ENCODE assay signal across 8 cellular contexts in the genomic region with DNA sequence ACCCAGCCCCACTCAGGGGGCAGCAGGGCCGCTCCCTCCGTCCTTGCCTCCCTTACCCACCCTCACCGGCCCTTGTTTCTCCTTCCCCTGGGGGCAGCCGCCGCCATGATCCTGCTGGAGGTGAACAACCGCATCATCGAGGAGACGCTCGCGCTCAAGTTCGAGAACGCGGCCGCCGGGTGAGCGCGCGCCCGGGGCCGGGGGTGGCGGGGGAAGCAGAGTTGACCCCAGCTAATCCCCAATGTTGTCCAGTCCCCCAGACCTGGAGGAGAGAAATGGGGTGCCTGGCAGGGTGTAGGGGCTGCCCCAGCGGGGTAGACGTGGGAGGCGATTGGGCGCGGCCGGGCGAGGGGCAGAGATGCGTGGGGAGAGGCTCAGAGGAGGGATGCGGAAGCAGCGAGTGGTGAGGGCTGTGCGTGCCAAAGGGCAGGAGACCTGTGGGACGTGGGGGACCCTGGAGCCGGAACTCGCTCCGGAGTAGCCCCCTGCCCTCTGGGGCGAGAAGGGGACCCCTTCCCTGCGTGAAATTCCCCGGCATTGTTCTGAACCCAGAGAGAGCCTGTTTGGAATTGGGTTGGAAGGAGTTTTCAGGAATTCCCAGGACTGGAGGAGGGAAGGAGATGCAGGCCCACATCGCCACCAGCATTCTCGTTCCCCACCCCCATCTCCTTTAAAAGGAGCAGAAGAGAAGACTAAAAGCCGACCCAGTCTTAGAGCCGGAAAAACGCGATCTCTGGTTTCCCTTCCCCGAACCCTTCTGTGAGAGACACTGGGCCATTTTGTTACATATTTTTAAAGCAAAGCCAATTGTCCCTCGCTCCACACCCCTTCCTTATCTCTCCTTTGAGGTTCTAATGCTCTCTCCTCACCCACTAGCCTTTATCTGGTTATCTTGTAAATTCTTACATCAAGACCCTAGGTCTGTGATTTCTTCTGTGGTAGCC. TPM values are rescaled to one million over a fixed set of nuclear protein-coding genes. Genes with fewer than 3 reads are reported as not detected.
DNase-seq lines count a peak whose midpoint lies in the region; ATAC-seq and TF ChIP-seq lines count a peak whose summit lies in the region.

No MANE protein-coding gene starts in this region.

- H3K27ac ChIP-seq in A673 (ENCODE audit: low read depth, low read length, poor library complexity, severe bottlenecking) (peak overlapping the region; percentile 87), gastrocnemius medialis (peak overlapping the region; percentile 96 to 99 (median 97))

- in situ Hi-C loops in gastrocnemius medialis (cut with MboI; ENCODE audit: low sequenced_read_pairs in 4 of 4), result loop anchor here in 1 of 4 donors (5.0 kb wide), 1 partner anchor 50 kb away; no protein-coding TSS in a partner anchor

- H3K27me3 ChIP-seq in A673 (replicated peaks; ENCODE audit: insufficient read depth, low read depth, low read length, poor library complexity) (no peaks in the 10 kb centered on the region), gastrocnemius medialis (no peaks in the 10 kb centered on the region)

- intact Hi-C loops in A673 (cut with micrococcal nuclease; ENCODE audit: unreplicated experiment) (no loop called here), gastrocnemius medialis (cut with DNase I; ENCODE audit: low total_unique reads) (loop anchor here (1.0 to 5.0 kb wide), 5 partner anchors 31 to 350 kb away; partner anchors contain the start of genes AAMP, CNOT9, CTDSP1 and PNKD)

- peak; percentile 35 for DNase-seq in A673 (ENCODE audit: low spot score)
- peak; percentile 38 to 77 (median 57) for DNase-seq in T-helper 1 cell
- DNase-seq in amniotic epithelial cell (ENCODE audit: low read depth), result peak; percentile 46
- DNase-seq in hypothalamus (lab: John Stamatoyannopoulos, UW), result peak in 35 of 51 donors; percentile 11 to 78 (median 39)
- DNase-seq in gastrocnemius medialis, result peak; percentile 30 to 39
- no peak for DNase-seq in NCI-H2029 treated with DMSO at 0.1 percent for 48 hours (lab: John Stamatoyannopoulos, UW)

- BruUV-seq in A673 (replicated peaks; lab: Mats Ljungman, UMichigan), result TSS peak; percentile 35

- H3K4me1 ChIP-seq in A673 (ENCODE audit: insufficient read depth, low read length, poor library complexity, severe bottlenecking) (peaks cover 44% of the 10 kb centered on the region), gastrocnemius medialis (peaks cover 46 to 55% of the 10 kb centered on the region in 2 donors)

- CTCF ChIA-PET in A673 (lab: Charles Lee), result interaction anchor here (1.0 kb wide), 1 partner anchor 179 kb away, joined by 3 read pairs; no protein-coding TSS in a partner anchor

- no peaks in the 10 kb centered on the region for H3K9me3 ChIP-seq in A673 (ENCODE audit: low read depth, low read length, poor library complexity, severe bottlenecking)
- H3K9me3 ChIP-seq in gastrocnemius medialis, result no peaks in the 10 kb centered on the region

- H3K4me3 ChIP-seq in A673 (ENCODE audit: low read depth, low read length, poor library complexity, severe bottlenecking) (peak overlapping the region; percentile 86), gastrocnemius medialis (peak overlapping the region; percentile 87 to 99 (median 94))

- ATAC-seq in GM18517 (IDR thresholded peaks at IDR 0.05; ENCODE audit: unreplicated experiment), result peak; percentile 30
- peak; percentile 32 for ATAC-seq in HG03342 (IDR thresholded peaks at IDR 0.05; ENCODE audit: unreplicated experiment)
- peak; percentile 22 to 24 for ATAC-seq in gastrocnemius medialis

- TF ChIP-seq POLR2A in gastrocnemius medialis (IDR thresholded peaks at IDR 0.05), result no peak

- POLR2A ChIA-PET in A673 (lab: Charles Lee; ENCODE audit: low non-redundant PET), result no interaction called here

- H3K36me3 ChIP-seq in A673 (ENCODE audit: insufficient read depth, low read length, poor library complexity, severe bottlenecking), result no peaks in the 10 kb centered on the region
- H3K36me3 ChIP-seq in gastrocnemius medialis, result no peaks in the 10 kb centered on the region

- TF ChIP-seq CTCF in A673 (conservative IDR thresholded peaks at IDR 0.05; ENCODE audit: low read depth, low read length) (no peak), gastrocnemius medialis (IDR thresholded peaks at IDR 0.05 in 4 of 5, conservative IDR thresholded peaks at IDR 0.05 in 1 of 5) (no peak)

RNA-seq across cellular contexts. Expression of gene ARPC2, which starts 0.6 kb away (rescaled TPM):
- total RNA-seq in A673 (2021), result 241 and 291 TPM in 2 replicates
- 100 to 1,000 TPM; 181 to 231 (median 193) TPM for total RNA-seq in gastrocnemius medialis

RNA-seq across cellular contexts. Expression of gene GPBAR1, which starts 43.2 kb away (rescaled TPM):
- total RNA-seq in A673 (2021) (0.30 and 0.46 TPM in 2 replicates), gastrocnemius medialis (under 1 TPM in 1 of 4 donors, not detected in 3; 0.93 TPM)

RNA-seq across cellular contexts. Expression of gene CXCR1, which starts 50.9 kb away (rescaled TPM):
- total RNA-seq in A673 (2021) (not detected in 2 replicates), gastrocnemius medialis (under 1 TPM in 3 of 4 donors, not detected in 1; 0.41 to 0.55 (median 0.53) TPM)

RNA-seq across cellular contexts. Expression of gene AAMP, which starts 52.3 kb away (rescaled TPM):
- 74.7 and 78.8 TPM in 2 replicates for total RNA-seq in A673 (2021)
- total RNA-seq in gastrocnemius medialis, result 100 to 1,000 TPM in 1 of 4 donors, 10 to 100 TPM in 3; 87.1 to 134 (median 96.0) TPM

RNA-seq across cellular contexts. Expression of gene PNKD, which starts 52.7 kb away (rescaled TPM):
- total RNA-seq in A673 (2021), result 36.7 and 44.9 TPM in 2 replicates
- total RNA-seq in gastrocnemius medialis, result 10 to 100 TPM; 20.1 to 35.8 (median 31.9) TPM
